Comparison of ENCODE assay signal across 1 cellular context in genomic region chr1:159821171-159821867, GRCh38.
TF ChIP-seq lines count a peak whose summit lies in the region.

No MANE protein-coding gene starts in this region.

TF ChIP-seq in GM23338, 12 proteins besides CTCF, POLR2A, EP300 and RAD21:
- TF ChIP-seq ZNF462 (CRISPR knock-in tag; IDR thresholded peaks at IDR 0.05) = no peak
- no peak for TF ChIP-seq ETS1 (IDR thresholded peaks at IDR 0.05)
- no peak for TF ChIP-seq EZH2 (IDR thresholded peaks at IDR 0.05; ENCODE audit: low read depth, unreplicated experiment)
- no peak for TF ChIP-seq POLR2AphosphoS5 (IDR thresholded peaks at IDR 0.05; ENCODE audit: low read depth)
- TF ChIP-seq JUNB (IDR thresholded peaks at IDR 0.05; ENCODE audit: unreplicated experiment) = no peak
- no peak for TF ChIP-seq STAT1 (IDR thresholded peaks at IDR 0.05; ENCODE audit: unreplicated experiment)
- no peak for TF ChIP-seq CREB1 (CRISPR knock-in tag; IDR thresholded peaks at IDR 0.05; ENCODE audit: low read depth)
- no peak for TF ChIP-seq ZNF331 (CRISPR knock-in tag; IDR thresholded peaks at IDR 0.05; ENCODE audit: low read depth)
- no peak for TF ChIP-seq EZH2phosphoT487 (IDR thresholded peaks at IDR 0.05; ENCODE audit: unreplicated experiment)
- TF ChIP-seq ZNF114 (CRISPR knock-in tag; IDR thresholded peaks at IDR 0.05) = no peak
- TF ChIP-seq REST (IDR thresholded peaks at IDR 0.05; ENCODE audit: unreplicated experiment) = no peak
- TF ChIP-seq NANOG (IDR thresholded peaks at IDR 0.05; ENCODE audit: borderline replicate concordance) = no peak
